In genomic region chr4:78616046-78616498, GRCh38 we compare ENCODE assay signal across 1 cellular context.
TF ChIP-seq lines count a peak whose summit lies in the region.

No MANE protein-coding gene starts in this region.

TF ChIP-seq in K562, 482 proteins besides CTCF, POLR2A, EP300 and RAD21 (continued from another document and continues in another):
- TF ChIP-seq ZBTB40 (IDR thresholded peaks at IDR 0.05) (peak; percentile 50; the same call in 1 of the 2 replicates), ZBTB40 (CRISPR knock-in tag; IDR thresholded peaks at IDR 0.05) (no peak), SIN3B (IDR thresholded peaks at IDR 0.05; ENCODE audit: low read depth) (no peak), ELF4 (CRISPR knock-in tag; IDR thresholded peaks at IDR 0.05) (0 out of 2 replicates have a peak, but pooled peaks have one; percentile 25), ZNF165 (CRISPR knock-in tag; IDR thresholded peaks at IDR 0.05; ENCODE audit: borderline replicate concordance) (no peak), TRIM24 (IDR thresholded peaks at IDR 0.05) (no peak), ZNF395 (CRISPR knock-in tag; IDR thresholded peaks at IDR 0.05) (peak; percentile 88; the same call in 1 of the 2 replicates), ZC3H4 (CRISPR knock-in tag; IDR thresholded peaks at IDR 0.05; ENCODE audit: borderline replicate concordance) (no peak), TCF15 (CRISPR knock-in tag; IDR thresholded peaks at IDR 0.05) (no peak), CSDE1 (IDR thresholded peaks at IDR 0.05) (no peak), RB1 (IDR thresholded peaks at IDR 0.05; ENCODE audit: low read depth) (no peak), BMI1 (IDR thresholded peaks at IDR 0.05; ENCODE audit: low read length) (no peak), ZNF699 (CRISPR knock-in tag; IDR thresholded peaks at IDR 0.05; ENCODE audit: insufficient replicate concordance) (no peak), NR2C2 (CRISPR knock-in tag; IDR thresholded peaks at IDR 0.05) (no peak), NR2C2 (tag; IDR thresholded peaks at IDR 0.05) (0 out of 2 replicates have a peak, but pooled peaks have one; percentile 18), POU5F1 (IDR thresholded peaks at IDR 0.05; ENCODE audit: borderline replicate concordance, low read depth, low read length, partially characterized antibody) (no peak), HDAC8 (tag; IDR thresholded peaks at IDR 0.05) (no peak), ERF (CRISPR knock-in tag; IDR thresholded peaks at IDR 0.05) (0 out of 2 replicates have a peak, but pooled peaks have one; percentile 44), ZBTB9 (CRISPR knock-in tag; IDR thresholded peaks at IDR 0.05) (0 out of 2 replicates have a peak, but pooled peaks have one; percentile 51), DMBX1 (CRISPR knock-in tag; IDR thresholded peaks at IDR 0.05; ENCODE audit: borderline replicate concordance) (peak; percentile 85), MAX (CRISPR knock-in tag; IDR thresholded peaks at IDR 0.05) (peak; percentile 74), TAL1 (IDR thresholded peaks at IDR 0.05) (0 out of 2 replicates have a peak, but pooled peaks have one; percentile 3), CREB5 (CRISPR knock-in tag; IDR thresholded peaks at IDR 0.05) (no peak), ZFX (CRISPR knock-in tag; IDR thresholded peaks at IDR 0.05) (no peak), ELK1 (CRISPR knock-in tag; IDR thresholded peaks at IDR 0.05) (no peak), XRCC5 (IDR thresholded peaks at IDR 0.05; ENCODE audit: low read depth, low read length) (no peak), HINFP (tag; conservative IDR thresholded peaks at IDR 0.05; ENCODE audit: low read depth) (no peak), ZEB2 (IDR thresholded peaks at IDR 0.05) (0 out of 2 replicates have a peak, but pooled peaks have one; percentile 37), NR2C1 (IDR thresholded peaks at IDR 0.05) (no peak), NR2C1 (tag; IDR thresholded peaks at IDR 0.05) (no peak), MLLT1 (IDR thresholded peaks at IDR 0.05) (no peak), GATAD2A (IDR thresholded peaks at IDR 0.05) (peak; percentile 78; the same call in 1 of the 2 replicates), STAT5B (CRISPR knock-in tag; IDR thresholded peaks at IDR 0.05) (no peak), E2F3 (CRISPR knock-in tag; IDR thresholded peaks at IDR 0.05) (no peak), EGR1 (conservative IDR thresholded peaks at IDR 0.05) (no peak), CHAMP1 (IDR thresholded peaks at IDR 0.05) (0 out of 2 replicates have a peak, but pooled peaks have one; percentile 48)
